ENCODE assay signal across 1 cellular context in genomic region chr6:108848116-108848868, GRCh38.
TF ChIP-seq lines count a peak whose summit lies in the region.

Gene ARMC2 (plus strand): TSS chr6:108848422. CDS start chr6:108854268, 5,846 bp downstream.

TF ChIP-seq in SK-N-SH, 30 proteins besides CTCF, POLR2A, EP300 and RAD21 (continued from another document):
- no peak for TF ChIP-seq ZBTB33 (IDR thresholded peaks at IDR 0.05; ENCODE audit: borderline replicate concordance, low read depth)
